In the genomic region with DNA sequence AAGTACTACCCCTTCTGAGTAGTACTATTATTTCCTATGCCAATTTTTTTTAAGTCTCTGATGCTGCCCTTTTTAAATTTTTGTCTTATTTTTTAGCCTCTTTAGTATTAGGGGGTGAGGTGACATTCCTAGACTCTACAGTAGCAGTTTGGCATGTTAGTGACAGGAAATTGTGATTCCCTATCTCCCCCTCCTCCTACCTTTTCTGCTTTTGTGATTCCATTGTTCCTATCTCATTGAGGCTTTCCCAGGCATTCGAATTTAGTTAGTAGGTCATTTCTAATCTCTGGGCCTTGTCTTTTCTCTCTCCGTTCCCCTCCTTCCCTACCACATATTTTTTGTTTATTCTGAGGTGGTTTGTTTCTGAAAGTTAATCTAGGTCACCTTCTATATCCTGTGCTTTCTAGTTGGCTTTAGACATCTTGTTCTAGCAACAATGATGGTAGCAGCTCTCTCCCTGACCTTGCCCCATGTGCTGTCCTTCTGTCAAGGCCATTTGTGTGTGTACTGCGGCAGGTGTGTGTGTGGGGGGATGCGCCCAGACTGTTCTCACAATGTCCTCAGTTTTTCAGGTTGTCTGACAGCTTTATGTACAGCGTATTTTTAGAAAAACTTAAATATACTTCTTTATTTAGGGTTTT, we compare ENCODE assay signal across 18 cellular contexts. TPM values are rescaled to one million over a fixed set of nuclear protein-coding genes. Genes with fewer than 3 reads are reported as not detected.
DNase-seq lines count a peak whose midpoint lies in the region; ATAC-seq and TF ChIP-seq lines count a peak whose summit lies in the region.
"Had no signal": no experiment of that assay in that cellular context is flagged by ENCODE, and none has a peak within 500 bp of the region (broad histone marks: within the 10 kb centered on the region; RNA-seq: fewer than 3 reads in every experiment).

No MANE protein-coding gene starts in this region.

- H3K4me3 ChIP-seq in GM23338 (peak overlapping the region; percentile 25; the same call in 1 of the 2 replicates), neural progenitor cell (no peak overlapping the region)
- H3K4me3 ChIP-seq: PC-9 had no signal

- H3K9me3 Mint-ChIP-seq in CD4-positive, alpha-beta T cell = no peaks in the 10 kb centered on the region
- H3K9me3 Mint-ChIP-seq in GM23338 = no peaks in the 10 kb centered on the region
- no peaks in the 10 kb centered on the region for H3K9me3 Mint-ChIP-seq in neural progenitor cell
- H3K9me3 Mint-ChIP-seq in activated naive CD4-positive, alpha-beta T cell treated with anti-CD3 and anti-CD28 coated beads for 36 hours = no peaks in the 10 kb centered on the region

- CTCF ChIA-PET in CD4-positive, alpha-beta T cell (lab: Charles Lee) = no interaction called here
- CTCF ChIA-PET in activated naive CD4-positive, alpha-beta T cell treated with anti-CD3 and anti-CD28 coated beads for 36 hours (lab: Charles Lee) = interaction anchor here (0.6 to 0.7 kb wide), 4 partner anchors 25 to 144 kb away, joined by 3 to 4 read pairs (median 3); no protein-coding TSS in a partner anchor

- no peak overlapping the region for H3K4me3 Mint-ChIP-seq in CD4-positive, alpha-beta T cell
- H3K4me3 Mint-ChIP-seq in GM23338 (no peak overlapping the region), T-helper 17 cell (peak overlapping the region; percentile 58), neural progenitor cell (no peak overlapping the region)
- no peak overlapping the region for H3K4me3 Mint-ChIP-seq in activated naive CD4-positive, alpha-beta T cell treated with anti-CD3 and anti-CD28 coated beads for 36 hours
- H3K4me3 Mint-ChIP-seq: CD14-positive monocyte had no signal

- no peaks in the 10 kb centered on the region for H3K9me2 ChIP-seq in GM23338 (ENCODE audit: insufficient read depth)

- H3K9ac ChIP-seq in neural progenitor cell = no peak overlapping the region

- H3F3A ChIP-seq in GM23338 (replicated peaks; ENCODE audit: low read depth) (0 out of 2 replicates have a peak, but pooled peaks cover 2% of the 10 kb centered on the region), neural progenitor cell (ENCODE audit: low read depth) (peaks cover 3% of the 10 kb centered on the region)

- intact Hi-C loops in CD4-positive, alpha-beta T cell (cut with DNase I, micrococcal nuclease) = no loop called here
- intact Hi-C loops in activated naive CD4-positive, alpha-beta T cell treated with anti-CD3 and anti-CD28 coated beads for 36 hours (cut with micrococcal nuclease) = no loop called here

- H3K9me3 ChIP-seq in CD4-positive, alpha-beta T cell (ENCODE audit: control insufficient read depth, low read length) = no peaks in the 10 kb centered on the region
- H3K9me3 ChIP-seq in T-helper 17 cell (ENCODE audit: control insufficient read depth, low read length, poor library complexity, severe bottlenecking) (no peaks in the 10 kb centered on the region), neural progenitor cell (ENCODE audit: low read depth) (no peaks in the 10 kb centered on the region)

- ATAC-seq in CD4-positive, alpha-beta T cell (ENCODE audit: poor library complexity) = no peak
- peak; percentile 37; the same call in 2 of the 3 replicates for ATAC-seq in GM23338
- ATAC-seq in T-helper 17 cell = peak; percentile 78
- ATAC-seq in HG02981 (IDR thresholded peaks at IDR 0.05; ENCODE audit: unreplicated experiment) = no peak

- no peak for TF ChIP-seq CTCF in CD4-positive, alpha-beta T cell (IDR thresholded peaks at IDR 0.05)
- TF ChIP-seq CTCF in GM23338 (conservative IDR thresholded peaks at IDR 0.05; ENCODE audit: low read depth in 2 of 2) (no peak), neural progenitor cell (IDR thresholded peaks at IDR 0.05) (no peak)

- H3K4me2 ChIP-seq in GM23338 (peak overlapping the region; percentile 49), neural progenitor cell (no peak overlapping the region)
- H3K4me2 ChIP-seq: PC-9 had no signal

- H3K27ac ChIP-seq in CD4-positive, alpha-beta T cell (ENCODE audit: low read depth, low read length) = no peak overlapping the region
- H3K27ac ChIP-seq in GM23338 (ENCODE audit: low read depth) (no peak overlapping the region), neural progenitor cell (no peak overlapping the region)
- H3K27ac ChIP-seq: HL-60, PC-9 had no signal

- H3K27me3 ChIP-seq in CD4-positive, alpha-beta T cell (ENCODE audit: control insufficient read depth, insufficient read depth, low read length) = no peaks in the 10 kb centered on the region
- H3K27me3 ChIP-seq in GM23338 (ENCODE audit: insufficient read depth) (no peaks in the 10 kb centered on the region), neural progenitor cell (peaks cover 4% of the 10 kb centered on the region)

- peak overlapping the region; percentile 61; the same call in 1 of the 2 replicates for H2AFZ ChIP-seq in GM23338
- H2AFZ ChIP-seq in neural progenitor cell (replicated peaks) = no peak overlapping the region
- H2AFZ ChIP-seq: PC-9 had no signal

- H3K27ac Mint-ChIP-seq in CD4-positive, alpha-beta T cell = peak overlapping the region; percentile 38
- H3K27ac Mint-ChIP-seq in GM23338 = peak overlapping the region; percentile 9; the same call in 1 of the 2 replicates
- H3K27ac Mint-ChIP-seq in T-helper 17 cell = peak overlapping the region; percentile 95
- H3K27ac Mint-ChIP-seq in neural progenitor cell = peak overlapping the region; percentile 9
- no peak overlapping the region for H3K27ac Mint-ChIP-seq in activated naive CD4-positive, alpha-beta T cell treated with anti-CD3 and anti-CD28 coated beads for 36 hours
- H3K27ac Mint-ChIP-seq: CD14-positive monocyte had no signal

- no peaks in the 10 kb centered on the region for H3K79me2 ChIP-seq in GM23338 (replicated peaks; ENCODE audit: insufficient read depth)
- H3K79me2 ChIP-seq in neural progenitor cell (ENCODE audit: low read depth) = no peaks in the 10 kb centered on the region

- peaks cover 8% of the 10 kb centered on the region for H3K4me1 Mint-ChIP-seq in CD4-positive, alpha-beta T cell (ENCODE audit: low read depth)
- peaks cover 20% of the 10 kb centered on the region for H3K4me1 Mint-ChIP-seq in GM23338
- H3K4me1 Mint-ChIP-seq in T-helper 17 cell = peaks cover 10% of the 10 kb centered on the region
- peaks cover 8% of the 10 kb centered on the region for H3K4me1 Mint-ChIP-seq in neural progenitor cell
- no peaks in the 10 kb centered on the region for H3K4me1 Mint-ChIP-seq in activated naive CD4-positive, alpha-beta T cell treated with anti-CD3 and anti-CD28 coated beads for 36 hours (ENCODE audit: low read depth)
- H3K4me1 Mint-ChIP-seq: CD14-positive monocyte had no signal

- H4K20me1 ChIP-seq in GM23338 (replicated peaks; ENCODE audit: insufficient read depth) (no peaks in the 10 kb centered on the region), neural progenitor cell (ENCODE audit: low read depth) (no peaks in the 10 kb centered on the region)

- no peak for DNase-seq in CD4-positive, alpha-beta T cell
- DNase-seq in GM23338 (ENCODE audit: low spot score) (peak; percentile 47), T-helper 17 cell (no peak), neural progenitor cell (ENCODE audit: low spot score) (no peak), NCI-H187 (lab: John Stamatoyannopoulos, UW) (no peak)
- no peak for DNase-seq in activated naive CD4-positive, alpha-beta T cell treated with anti-CD3 and anti-CD28 coated beads for 36 hours
- DNase-seq: DMS79, HCEC 1CT, KG1, NCI-H1436 treated with DMSO at 0.1 percent for 48 hours, NCI-H2081, NCI-H510A, NCI-H82, PC-9 had no signal

- no peaks in the 10 kb centered on the region for H3K36me3 ChIP-seq in GM23338 (ENCODE audit: insufficient read depth)
- H3K36me3 ChIP-seq in neural progenitor cell = no peaks in the 10 kb centered on the region

- H3K27me3 Mint-ChIP-seq in CD4-positive, alpha-beta T cell = no peaks in the 10 kb centered on the region
- H3K27me3 Mint-ChIP-seq in GM23338 (ENCODE audit: insufficient read depth, low read depth, poor library complexity) (peaks cover 8% of the 10 kb centered on the region), T-helper 17 cell (peaks cover 6% of the 10 kb centered on the region), neural progenitor cell (ENCODE audit: insufficient read depth, low read depth) (peaks cover 9% of the 10 kb centered on the region)
- no peaks in the 10 kb centered on the region for H3K27me3 Mint-ChIP-seq in activated naive CD4-positive, alpha-beta T cell treated with anti-CD3 and anti-CD28 coated beads for 36 hours (ENCODE audit: low read depth)

- H3K4me1 ChIP-seq in GM23338 (ENCODE audit: insufficient read depth) = peaks cover 12% of the 10 kb centered on the region
- peaks cover 8% of the 10 kb centered on the region for H3K4me1 ChIP-seq in neural progenitor cell

- POLR2A ChIA-PET in CD4-positive, alpha-beta T cell (lab: Charles Lee) = no interaction called here

- peaks cover 41% of the 10 kb centered on the region for H3K36me3 Mint-ChIP-seq in CD4-positive, alpha-beta T cell (ENCODE audit: low read depth)
- no peaks in the 10 kb centered on the region for H3K36me3 Mint-ChIP-seq in GM23338 (ENCODE audit: low read depth)
- peaks cover 5% of the 10 kb centered on the region for H3K36me3 Mint-ChIP-seq in T-helper 17 cell (ENCODE audit: low read depth)
- no peaks in the 10 kb centered on the region for H3K36me3 Mint-ChIP-seq in neural progenitor cell
- peaks cover 3% of the 10 kb centered on the region for H3K36me3 Mint-ChIP-seq in activated naive CD4-positive, alpha-beta T cell treated with anti-CD3 and anti-CD28 coated beads for 36 hours (ENCODE audit: low read depth)

RNA-seq across cellular contexts. Expression of a gene that starts 21.5 kb away (rescaled TPM):
- 1 to 10 TPM; 3.8 to 5.5 TPM for total RNA-seq in CD4-positive, alpha-beta T cell
- 12.3 and 24.4 TPM in 2 replicates for total RNA-seq in GM23338 (2014; rRNA removed; shearing (Covaris generic))
- polyA plus RNA-seq in GM23338 (2016; fragmentation: Nextera tagmentation; extraction: Ambion mirVana) = 6.2 and 8.5 TPM in 2 replicates
- total RNA-seq in T-helper 17 cell (10 to 100 TPM in 1 of 2 donors, 1 to 10 TPM in 1; 9.5 to 11.3 TPM), neural progenitor cell (ENCODE audit: low replicate concordance) (5.6 and 12.1 TPM in 2 replicates)
- 1 to 10 TPM; 1.5 to 1.6 TPM for total RNA-seq in activated naive CD4-positive, alpha-beta T cell treated with anti-CD3 and anti-CD28 coated beads for 36 hours

RNA-seq across cellular contexts. Expression of a gene that starts 31.6 kb away (rescaled TPM):
- under 1 TPM; 0.70 to 0.74 TPM for total RNA-seq in CD4-positive, alpha-beta T cell
- total RNA-seq in GM23338 (2014; rRNA removed; shearing (Covaris generic)) = not detected in 2 replicates
- 0.40 and 0.49 TPM in 2 replicates for polyA plus RNA-seq in GM23338 (2016; fragmentation: Nextera tagmentation; extraction: Ambion mirVana)
- total RNA-seq in T-helper 17 cell (1 to 10 TPM; 3.6 to 5.4 TPM), neural progenitor cell (ENCODE audit: low replicate concordance) (not detected in 2 replicates)
- total RNA-seq in activated naive CD4-positive, alpha-beta T cell treated with anti-CD3 and anti-CD28 coated beads for 36 hours = 10 to 100 TPM in 1 of 2 experiments, 1 to 10 TPM in 1; 9.6 to 10.5 TPM
- total RNA-seq: M059J, PC-9 had no signal

RNA-seq across cellular contexts. Expression of a gene that starts 40.8 kb away (rescaled TPM):
- total RNA-seq in CD4-positive, alpha-beta T cell = under 1 TPM; 0.55 to 0.67 TPM
- total RNA-seq in GM23338 (2014; rRNA removed; shearing (Covaris generic)) = 5.7 and 6.4 TPM in 2 replicates
- polyA plus RNA-seq in GM23338 (2016; fragmentation: Nextera tagmentation; extraction: Ambion mirVana) = 3.6 and 4.0 TPM in 2 replicates
- total RNA-seq in T-helper 17 cell (under 1 TPM; 0.39 to 0.70 TPM), neural progenitor cell (ENCODE audit: low replicate concordance) (15.5 and 18.9 TPM in 2 replicates)
- 1 to 10 TPM; 4.5 to 4.8 TPM for total RNA-seq in activated naive CD4-positive, alpha-beta T cell treated with anti-CD3 and anti-CD28 coated beads for 36 hours

RNA-seq across cellular contexts. Expression of a gene that starts 41.1 kb away (rescaled TPM):
- total RNA-seq in CD4-positive, alpha-beta T cell = 10 to 100 TPM; 35.2 to 35.7 TPM
- 26.3 and 27.1 TPM in 2 replicates for total RNA-seq in GM23338 (2014; rRNA removed; shearing (Covaris generic))
- polyA plus RNA-seq in GM23338 (2016; fragmentation: Nextera tagmentation; extraction: Ambion mirVana) = 88.9 and 92.3 TPM in 2 replicates
- total RNA-seq in T-helper 17 cell (10 to 100 TPM; 33.7 to 37.8 TPM), neural progenitor cell (ENCODE audit: low replicate concordance) (22.0 and 25.3 TPM in 2 replicates)
- 10 to 100 TPM; 60.5 to 64.2 TPM for total RNA-seq in activated naive CD4-positive, alpha-beta T cell treated with anti-CD3 and anti-CD28 coated beads for 36 hours

RNA-seq across cellular contexts. Expression of a gene that starts 50.9 kb away (rescaled TPM):
- 1 to 10 TPM in 1 of 2 experiments, not detected in 1; 1.6 TPM for total RNA-seq in CD4-positive, alpha-beta T cell
- 1.3 TPM in 1 of 2 replicates, not detected in the other for total RNA-seq in GM23338 (2014; rRNA removed; shearing (Covaris generic))
- not detected in 2 replicates for polyA plus RNA-seq in GM23338 (2016; fragmentation: Nextera tagmentation; extraction: Ambion mirVana)
- total RNA-seq in T-helper 17 cell (1 to 10 TPM; 1.0 to 3.0 TPM), neural progenitor cell (ENCODE audit: low replicate concordance) (not detected in 2 replicates)
- 1 to 10 TPM in 1 of 2 experiments, under 1 TPM in 1; 0.98 to 1.1 TPM for total RNA-seq in activated naive CD4-positive, alpha-beta T cell treated with anti-CD3 and anti-CD28 coated beads for 36 hours
- total RNA-seq: M059J, PC-9 had no signal
- polyA plus RNA-seq: CD14-positive monocyte had no signal

Comparison
In these comparisons a context has a peak if more than half of its experiments do, and no peak if none do; other contexts are left out.
1. ATAC-seq: peak in GM23338 (single experiment) and T-helper 17 cell (single experiment); none in CD4-positive, alpha-beta T cell (single experiment) and HG02981 (single experiment).